ENCODE assay signal across 1 cellular context in the genomic region with DNA sequence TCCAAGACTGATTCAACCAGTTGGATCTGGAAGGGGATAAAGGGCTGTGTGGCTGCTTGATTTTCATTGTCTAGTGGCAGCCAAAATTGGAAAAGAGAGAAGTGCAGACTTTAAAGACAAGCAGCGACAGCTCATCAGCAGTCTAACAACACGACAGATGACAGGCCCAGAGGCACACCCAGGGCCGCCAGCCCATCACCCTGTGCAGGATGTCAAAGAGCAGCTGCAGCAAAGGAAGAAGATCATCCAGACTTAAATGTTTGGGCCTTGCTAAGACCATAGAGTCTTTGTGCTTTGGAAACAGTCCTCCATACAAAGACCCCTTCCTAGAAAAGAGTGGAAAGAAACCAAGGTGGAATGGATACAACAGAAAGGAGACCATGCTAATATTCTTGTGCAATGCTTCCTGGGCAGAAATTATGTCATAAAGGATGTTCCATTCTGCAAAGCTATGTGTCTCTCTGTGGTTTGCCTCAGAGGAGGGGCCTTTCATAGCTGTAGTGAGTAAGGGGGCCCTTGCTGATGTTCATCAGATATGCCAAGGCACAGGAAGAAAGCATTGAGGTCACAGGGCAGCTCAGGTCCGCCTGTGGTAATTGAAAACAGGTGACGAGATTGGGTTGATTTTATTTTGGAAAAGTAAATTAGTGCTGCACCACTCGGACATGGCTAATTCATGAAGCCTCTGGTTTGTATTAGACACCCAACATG.
TF ChIP-seq lines count a peak whose summit lies in the region.

No MANE protein-coding gene starts in this region.

TF ChIP-seq in SK-N-SH, 30 proteins besides CTCF, POLR2A, EP300 and RAD21 (continued from another document):
- TF ChIP-seq PBX3 (IDR thresholded peaks at IDR 0.05) (no peak), TEAD4 (IDR thresholded peaks at IDR 0.05; ENCODE audit: borderline replicate concordance, insufficient read depth) (peak; percentile 27; the same call in 1 of the 2 replicates), FOXJ3 (CRISPR knock-in tag; IDR thresholded peaks at IDR 0.05) (peak; percentile 46; the same call in 1 of the 2 replicates)
